ENCODE assay signal across 16 cellular contexts in the genomic region with DNA sequence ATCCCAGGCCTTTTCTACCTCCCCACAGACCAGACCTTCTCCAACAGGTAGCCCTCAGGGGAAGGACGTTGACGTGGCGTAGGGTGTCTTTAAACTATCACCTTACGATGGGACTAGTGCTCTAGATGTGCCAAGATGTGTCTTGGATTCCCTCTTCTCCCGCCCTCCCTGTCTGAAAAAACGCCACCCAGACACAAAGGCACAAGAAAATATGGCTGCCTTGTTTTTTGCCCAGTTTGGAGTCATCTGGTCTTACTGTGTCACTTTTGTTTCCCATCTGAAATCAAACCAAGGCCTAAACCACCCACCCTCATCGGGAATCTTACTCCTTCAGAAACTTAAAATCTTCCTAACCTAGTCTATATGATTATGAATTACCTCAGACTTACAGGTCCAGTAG.
DNase-seq lines count a peak whose midpoint lies in the region; ATAC-seq and TF ChIP-seq lines count a peak whose summit lies in the region.
"Had no signal": no experiment of that assay in that cellular context is flagged by ENCODE, and none has a peak within 500 bp of the region (broad histone marks: within the 10 kb centered on the region; RNA-seq: fewer than 3 reads in every experiment).

No MANE protein-coding gene starts in this region.

- CTCF ChIA-PET in IMR-90 (lab: Yijun Ruan, JAX) = no interaction called here

- no peak overlapping the region for H2BK15ac ChIP-seq in IMR-90 (ENCODE audit: low read depth, low read length)
- no peak overlapping the region for H2BK15ac ChIP-seq in neuronal stem cell (ENCODE audit: low read length)

- no peaks in the 10 kb centered on the region for H3K9me1 ChIP-seq in IMR-90 (ENCODE audit: insufficient read depth, low read length)

- H3K9me3 ChIP-seq in IMR-90 (ENCODE audit: control insufficient read depth, insufficient read depth, low read length) = no peaks in the 10 kb centered on the region
- H3K9me3 ChIP-seq in colonic mucosa = no peaks in the 10 kb centered on the region
- H3K9me3 ChIP-seq in neuronal stem cell (replicated peaks in 1 of 2; ENCODE audit: control insufficient read depth in 2 of 2, insufficient read depth in 1 of 2, low read depth in 1 of 2, low read length in 2 of 2) = no peaks in the 10 kb centered on the region
- H3K9me3 ChIP-seq: SJSA1 had no signal

- no peak overlapping the region for H2BK5ac ChIP-seq in IMR-90 (ENCODE audit: low read depth, low read length, poor library complexity, severe bottlenecking)
- no peak overlapping the region for H2BK5ac ChIP-seq in neuronal stem cell (ENCODE audit: low read length)

- H3K56ac ChIP-seq in IMR-90 (ENCODE audit: extremely low read depth, insufficient read depth, low read length) = no peak overlapping the region

- no peaks in the 10 kb centered on the region for H3K36me3 ChIP-seq in IMR-90 (ENCODE audit: control insufficient read depth, insufficient read depth, low read length)
- H3K36me3 ChIP-seq in colonic mucosa = no peaks in the 10 kb centered on the region
- H3K36me3 ChIP-seq in neuronal stem cell (replicated peaks in 1 of 2; ENCODE audit: control insufficient read depth in 2 of 2, insufficient read depth in 2 of 2, low read length in 2 of 2) = peaks cover 20 to 80% of the 10 kb centered on the region in 2 donors
- H3K36me3 ChIP-seq: SJSA1 had no signal

- H4K5ac ChIP-seq in IMR-90 (ENCODE audit: low read depth, low read length) = peak overlapping the region; percentile 61

- 40% methylated on average over 1 of the region's 7 CpGs; no CpG with 5 or more reads in 1 of the 2 experiments for WGBS in IMR-90 (ENCODE audit: extremely low coverage in 2 of 2, insufficient read length in 1 of 2), 2 experiments
- no CpG with 5 or more reads among the region's 7 CpGs for WGBS in neuronal stem cell (ENCODE audit: extremely low coverage in 2 of 2, insufficient read length in 2 of 2, insufficient replicate concordance in 1 of 2), 2 donors

- H3K18ac ChIP-seq in IMR-90 (ENCODE audit: low read depth, low read length) (no peak overlapping the region), neuronal stem cell (ENCODE audit: low read length) (no peak overlapping the region)

- H3K9ac ChIP-seq in IMR-90 (ENCODE audit: low read depth, low read length) (peak overlapping the region; percentile 93; the same call in 1 of the 2 replicates), colonic mucosa (ENCODE audit: low read depth in 2 of 2, low read length in 2 of 2) (peak overlapping the region; percentile 46 to 57), neuronal stem cell (ENCODE audit: low read depth, low read length, poor library complexity) (no peak overlapping the region)

- dilution Hi-C loops in IMR-90 (cut with HindIII; ENCODE audit: low sequenced_read_pairs, unreplicated experiment) = no loop called here

- ATAC-seq in IMR-90 (ENCODE audit: low read depth) = no peak
- no peak for ATAC-seq in GM21367 (IDR thresholded peaks at IDR 0.05; ENCODE audit: unreplicated experiment)
- no peak for ATAC-seq in HG02973 (IDR thresholded peaks at IDR 0.05; ENCODE audit: unreplicated experiment)

- TF ChIP-seq CTCF in C4-2B (conservative IDR thresholded peaks at IDR 0.05) (no peak), IMR-90 (conservative IDR thresholded peaks at IDR 0.05; ENCODE audit: low read depth, low read length) (no peak), colonic mucosa (IDR thresholded peaks at IDR 0.05) (no peak)

- H3K14ac ChIP-seq in IMR-90 (replicated peaks; ENCODE audit: low read depth, low read length) = no peak overlapping the region
- H3K14ac ChIP-seq in neuronal stem cell (ENCODE audit: low read length) = no peak overlapping the region

- H3K27ac ChIP-seq in C4-2B = peak overlapping the region; percentile 63
- no peak overlapping the region for H3K27ac ChIP-seq in IMR-90 (ENCODE audit: insufficient read depth, low read length)
- no peak overlapping the region for H3K27ac ChIP-seq in colonic mucosa
- H3K27ac ChIP-seq in neuronal stem cell (replicated peaks; ENCODE audit: low read length) = no peak overlapping the region
- H3K27ac ChIP-seq: epithelial cell of prostate, SJSA1 had no signal

- H3K27me3 ChIP-seq in IMR-90 (ENCODE audit: control insufficient read depth, insufficient read depth, low read length) (no peaks in the 10 kb centered on the region; the same call in 1 of the 2 replicates), colonic mucosa (no peaks in the 10 kb centered on the region), neuronal stem cell (ENCODE audit: control insufficient read depth in 3 of 3, insufficient read depth in 3 of 3, low read depth in 1 of 3, low read length in 3 of 3) (no peaks in the 10 kb centered on the region)
- H3K27me3 ChIP-seq: SJSA1 had no signal

- no peak overlapping the region for H2BK12ac ChIP-seq in neuronal stem cell (ENCODE audit: low read length)

- H3K4me3 ChIP-seq in IMR-90 (ENCODE audit: insufficient read depth, low read depth, low read length) (no peak overlapping the region), colonic mucosa (peak overlapping the region; percentile 47), neuronal stem cell (ENCODE audit: low read length in 2 of 2) (no peak overlapping the region)
- H3K4me3 ChIP-seq: SJSA1 had no signal

- TF ChIP-seq POLR2A in IMR-90 (IDR thresholded peaks at IDR 0.05; ENCODE audit: low read depth, low read length) = no peak

- H3K4ac ChIP-seq in IMR-90 (ENCODE audit: low read depth, low read length) (no peak overlapping the region), neuronal stem cell (ENCODE audit: low read length) (no peak overlapping the region)

- peak overlapping the region; percentile 13 for H2AK9ac ChIP-seq in IMR-90 (replicated peaks; ENCODE audit: low read depth, low read length, poor library complexity)

- TF ChIP-seq RAD21 in IMR-90 (IDR thresholded peaks at IDR 0.05; ENCODE audit: low read length) = no peak

- no peak for DNase-seq in IMR-90
- no peak for DNase-seq in colonic mucosa
- no peak for DNase-seq in neuronal stem cell (ENCODE audit: low spot score)
- DNase-seq in GM03348 (ENCODE audit: low spot score) = no peak
- DNase-seq in activated CD4-positive, alpha-beta T cell treated with anti-CD3 and anti-CD28 coated beads, Interleukin-2, amount 50 U/mL, for 1 hour = no peak
- DNase-seq: activated CD4-positive, alpha-beta T cell treated with anti-CD3 and anti-CD28 coated beads, Interleukin-2, amount 50 U/mL, for 4 hours; activated naive CD8-positive, alpha-beta T cell treated with anti-CD3 and anti-CD28 coated beads, Interleukin-2, amount 10 ng/mL, durations not matched to agents 7 days and 5 days; activated T-cell treated with anti-CD3 and anti-CD28 coated beads, Interleukin-2, amount 50 U/mL, for 72 hours; AML-193; KG1; stimulated activated CD4-positive, alpha-beta T cell treated with anti-CD3 and anti-CD28 coated beads, Interleukin-4, amount 100 ng/mL, for 1 hour had no signal

- no peaks in the 10 kb centered on the region for H4K20me1 ChIP-seq in IMR-90 (ENCODE audit: insufficient read depth, low read length)

- 0 out of 2 replicates have a peak overlapping the region, but pooled peaks have one; percentile 21 for H2BK20ac ChIP-seq in IMR-90 (ENCODE audit: low read depth, low read length)

- H3K23ac ChIP-seq in IMR-90 (ENCODE audit: low read depth, low read length) (no peak overlapping the region), neuronal stem cell (ENCODE audit: low read depth, low read length, poor library complexity) (no peak overlapping the region)

- 0 out of 2 replicates have a peak, but pooled peaks cover 2% of the 10 kb centered on the region for H3K4me1 ChIP-seq in IMR-90 (ENCODE audit: control insufficient read depth, insufficient read depth, low read length)
- no peaks in the 10 kb centered on the region for H3K4me1 ChIP-seq in colonic mucosa
- no peaks in the 10 kb centered on the region for H3K4me1 ChIP-seq in neuronal stem cell (ENCODE audit: control insufficient read depth in 2 of 2, insufficient read depth in 1 of 2, low read depth in 1 of 2, low read length in 2 of 2)
- H3K4me1 ChIP-seq: SJSA1 had no signal

- H4K8ac ChIP-seq in IMR-90 (ENCODE audit: low read depth in 2 of 2, low read length in 2 of 2) (peak overlapping the region; percentile 59 to 76; a peak in 2 of 4 replicates), neuronal stem cell (ENCODE audit: low read depth, low read length) (no peak overlapping the region)

- H2BK120ac ChIP-seq in IMR-90 (ENCODE audit: low read depth, low read length) (0 out of 2 replicates have a peak overlapping the region, but pooled peaks have one; percentile 39), neuronal stem cell (ENCODE audit: low read depth, low read length) (no peak overlapping the region)

- H2AFZ ChIP-seq in IMR-90 (replicated peaks; ENCODE audit: low read length, poor library complexity) (peak overlapping the region; percentile 89), neuronal stem cell (ENCODE audit: low read length) (peak overlapping the region; percentile 84)

- in situ Hi-C loops in IMR-90 (cut with MboI; ENCODE audit: low sequenced_read_pairs) = no loop called here

- H3K79me1 ChIP-seq in IMR-90 (ENCODE audit: low read depth in 1 of 2, low read length in 2 of 2) (no peaks in the 10 kb centered on the region), neuronal stem cell (ENCODE audit: low read depth, low read length) (no peaks in the 10 kb centered on the region)

- H2AK5ac ChIP-seq in IMR-90 (ENCODE audit: low read depth, low read length) (no peak overlapping the region), neuronal stem cell (ENCODE audit: low read depth, low read length) (no peak overlapping the region)

- intact Hi-C loops in IMR-90 (cut with micrococcal nuclease) = loop anchor here (2.0 kb wide), 2 partner anchors 27 to 37 kb away; no protein-coding TSS in a partner anchor
- intact Hi-C loops in colonic mucosa (cut with DNase I) = no loop called here

- BruUV-seq in IMR-90 (replicated peaks; lab: Mats Ljungman, UMichigan) = no TSS peak

- POLR2A ChIA-PET in IMR-90 (lab: Charles Lee; ENCODE audit: unreplicated experiment) = no interaction called here

- peak overlapping the region; percentile 94 for H3K4me2 ChIP-seq in IMR-90 (ENCODE audit: low read depth, low read length)
- H3K4me2 ChIP-seq in neuronal stem cell (ENCODE audit: insufficient read depth, low read length, poor library complexity, severe bottlenecking) = no peak overlapping the region

- H4K91ac ChIP-seq in IMR-90 (ENCODE audit: insufficient read depth, low read depth, low read length) (peak overlapping the region; percentile 95), neuronal stem cell (ENCODE audit: low read depth, low read length, poor library complexity) (no peak overlapping the region)

TF ChIP-seq in IMR-90, 13 proteins besides CTCF, POLR2A, EP300 and RAD21 (continues in another document):
- no peak for TF ChIP-seq RCOR1 (IDR thresholded peaks at IDR 0.05; ENCODE audit: insufficient replicate concordance, low read length)
- TF ChIP-seq BHLHE40 (IDR thresholded peaks at IDR 0.05; ENCODE audit: low read depth, low read length) = no peak
- no peak for TF ChIP-seq MXI1 (IDR thresholded peaks at IDR 0.05; ENCODE audit: borderline replicate concordance, low read depth, low read length)
- no peak for TF ChIP-seq RFX5 (IDR thresholded peaks at IDR 0.05; ENCODE audit: low read depth, low read length)
- no peak for TF ChIP-seq NFE2L2 (IDR thresholded peaks at IDR 0.05; ENCODE audit: low read depth, low read length)
